ENCODE assay signal across 7 cellular contexts in genomic region chr6:2000962-2001361, GRCh38.
"Had no signal": no experiment of that assay in that cellular context is flagged by ENCODE, and none has a peak within 500 bp of the region (broad histone marks: within the 10 kb centered on the region; RNA-seq: fewer than 3 reads in every experiment).

No MANE protein-coding gene starts in this region.

- ATAC-seq: GM12878 had no signal

- DNase-seq: GDM1, GF-D8 had no signal

- H3K4me3 ChIP-seq: GM12878 had no signal

- FAIRE-seq: G401.6, GM12878, GM12892, GM18507, GM19239 had no signal
